Comparison of ENCODE assay signal across 7 cellular contexts in the genomic region with DNA sequence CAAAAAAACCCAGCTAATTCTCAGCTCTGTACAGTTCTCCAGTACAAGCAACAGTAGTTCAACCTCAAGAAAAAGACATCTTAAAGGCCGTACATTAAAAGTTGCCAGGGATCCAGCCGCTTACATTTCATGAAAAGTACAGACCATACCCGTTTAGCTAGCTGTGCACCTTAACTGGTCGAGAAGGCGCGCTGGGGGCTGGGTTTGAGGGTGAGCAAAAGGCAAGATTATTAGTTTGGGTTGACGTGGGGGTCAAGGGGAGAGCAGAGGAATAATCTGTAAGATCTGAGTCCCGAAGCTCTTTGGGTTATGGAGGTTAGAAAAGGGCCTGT. TPM values are rescaled to one million over a fixed set of nuclear protein-coding genes. Genes with fewer than 3 reads are reported as not detected.
DNase-seq lines count a peak whose midpoint lies in the region; ATAC-seq lines count a peak whose summit lies in the region.

No MANE protein-coding gene starts in this region.

- in situ Hi-C loops in KBM-7 (cut with MboI; ENCODE audit: low pct_unique_long_range_greater_than_20kb, low sequenced_read_pairs) = no loop called here

- intact Hi-C loops in Right ventricle myocardium superior (cut with DNase I) = no loop called here
- intact Hi-C loops in sciatic nerve (cut with DNase I) = no loop called here

- DNase-seq in OCI-M1 (lab: John Stamatoyannopoulos, UW) (peak; percentile 85), Right ventricle myocardium superior (peak; percentile 67), sciatic nerve (ENCODE audit: low spot score) (peak; percentile 71), KBM-7 (no peak)
- peak; percentile 41 for DNase-seq in activated effector memory CD4-positive, alpha-beta T cell treated with Interleukin-2 at 50 U/mL for 16 hours

- peak; percentile 9 for ATAC-seq in GM18873 (IDR thresholded peaks at IDR 0.05; ENCODE audit: low FRiP score, unreplicated experiment)
- ATAC-seq in HG02938 (IDR thresholded peaks at IDR 0.05; ENCODE audit: unreplicated experiment) = peak; percentile 25
- ATAC-seq in Right ventricle myocardium superior (ENCODE audit: poor library complexity) = peak; percentile 21
- ATAC-seq in sciatic nerve = peak; percentile 31

RNA-seq across cellular contexts. Expression of a gene that starts 0.6 kb away (rescaled TPM):
- 34.5 TPM for total RNA-seq in Right ventricle myocardium superior
- 56.4 TPM for total RNA-seq in sciatic nerve
